Comparison of ENCODE assay signal across 22 cellular contexts in genomic region chr10:63253040-63253439, GRCh38.
DNase-seq lines count a peak whose midpoint lies in the region; ATAC-seq, FAIRE-seq and TF ChIP-seq lines count a peak whose summit lies in the region.
"Had no signal": no experiment of that assay in that cellular context is flagged by ENCODE, and none has a peak within 500 bp of the region (broad histone marks: within the 10 kb centered on the region; RNA-seq: fewer than 3 reads in every experiment).

No MANE protein-coding gene starts in this region.

- DNase-seq in activated T-cell treated with anti-CD3 and anti-CD28 coated beads, Interleukin-2, amount 50 U/mL, for 24 hours, result no peak
- no peak for DNase-seq in activated T-cell treated with anti-CD3 and anti-CD28 coated beads, Interleukin-2, amount 50 U/mL, for 4 hours
- no peak for DNase-seq in H54 (ENCODE audit: insufficient read length, low spot score)
- DNase-seq in WTC11 (ENCODE audit: low spot score), result no peak
- no peak for DNase-seq in gastrocnemius medialis
- no peak for DNase-seq in stimulated activated CD4-positive, alpha-beta T cell treated with anti-CD3 and anti-CD28 coated beads, Interleukin-1b, Interleukin-23, amount 100 ng/mL, for 48 hours
- no peak for DNase-seq in NCI-H1694 (lab: John Stamatoyannopoulos, UW)
- DNase-seq: activated naive CD4-positive, alpha-beta T cell treated with anti-CD3 and anti-CD28 coated beads, Interleukin-2, amount 10 ng/mL, durations not matched to agents 7 days and 5 days; activated T-cell treated with anti-CD3 and anti-CD28 coated beads, Interleukin-2, amount 50 U/mL, for 72 hours; immature natural killer cell; NCI-H1105; NCI-H510A treated with DMSO at 0.1 percent for 48 hours; stimulated activated naive CD4-positive, alpha-beta T cell treated with Interleukin-2 at 50 U/mL for 16 hours had no signal

- ATAC-seq in activated T-cell treated with anti-CD3 and anti-CD28 coated beads, Interleukin-2, amount 50 U/mL, for 4 hours, result no peak
- no peak for ATAC-seq in WTC11
- ATAC-seq in gastrocnemius medialis, result peak; percentile 74 to 84
- no peak for ATAC-seq in GM21825 (IDR thresholded peaks at IDR 0.05; ENCODE audit: unreplicated experiment)
- ATAC-seq: activated CD4-positive, CD25-positive, alpha-beta regulatory T cell treated with anti-CD3 and anti-CD28 coated beads, Interleukin-2, amount 50 U/mL, for 24 hours; activated T-cell treated with anti-CD3 and anti-CD28 coated beads, Interleukin-2, amount 50 U/mL, for 72 hours had no signal

- peak; percentile 60 for FAIRE-seq in H54 (lab: Jason Lieb, UNC)
- FAIRE-seq: A204.1, astrocyte had no signal

- no peak overlapping the region for H3K4me3 ChIP-seq in gastrocnemius medialis
- H3K4me3 ChIP-seq: prostate gland, skin epidermis, tibial nerve had no signal

- H3K4me1 Mint-ChIP-seq in activated T-cell treated with anti-CD3 and anti-CD28 coated beads, Interleukin-2, amount 50 U/mL, for 24 hours (ENCODE audit: low read depth), result peaks cover 61% of the 10 kb centered on the region
- peaks cover 54% of the 10 kb centered on the region for H3K4me1 Mint-ChIP-seq in activated T-cell treated with anti-CD3 and anti-CD28 coated beads, Interleukin-2, amount 50 U/mL, for 4 hours (ENCODE audit: low read depth)
- H3K4me1 Mint-ChIP-seq in WTC11, result peaks cover 52% of the 10 kb centered on the region

- H3K9me3 Mint-ChIP-seq in activated T-cell treated with anti-CD3 and anti-CD28 coated beads, Interleukin-2, amount 50 U/mL, for 24 hours, result no peaks in the 10 kb centered on the region
- no peaks in the 10 kb centered on the region for H3K9me3 Mint-ChIP-seq in activated T-cell treated with anti-CD3 and anti-CD28 coated beads, Interleukin-2, amount 50 U/mL, for 4 hours
- no peaks in the 10 kb centered on the region for H3K9me3 Mint-ChIP-seq in WTC11
- H3K9me3 Mint-ChIP-seq: activated naive CD4-positive, alpha-beta T cell treated with anti-CD3 and anti-CD28 coated beads, Interleukin-2, amount 10 ng/mL, durations not matched to agents 7 days and 5 days; central memory CD8-positive, alpha-beta T cell; immature natural killer cell; neural crest cell had no signal

- H3K4me3 Mint-ChIP-seq in activated T-cell treated with anti-CD3 and anti-CD28 coated beads, Interleukin-2, amount 50 U/mL, for 24 hours, result no peak overlapping the region
- H3K4me3 Mint-ChIP-seq in activated T-cell treated with anti-CD3 and anti-CD28 coated beads, Interleukin-2, amount 50 U/mL, for 4 hours, result no peak overlapping the region
- peak overlapping the region; percentile 3; the same call in 1 of the 2 replicates for H3K4me3 Mint-ChIP-seq in WTC11
- H3K4me3 Mint-ChIP-seq: activated naive CD4-positive, alpha-beta T cell treated with anti-CD3 and anti-CD28 coated beads, Interleukin-2, amount 10 ng/mL, durations not matched to agents 7 days and 5 days; activated T-cell treated with anti-CD3 and anti-CD28 coated beads, Interleukin-2, amount 50 U/mL, for 72 hours; central memory CD8-positive, alpha-beta T cell; immature natural killer cell; neural crest cell had no signal

- H3K4me1 ChIP-seq in gastrocnemius medialis, result peaks cover 47 to 50% of the 10 kb centered on the region in 2 donors
- H3K4me1 ChIP-seq: prostate gland had no signal

- intact Hi-C loops in gastrocnemius medialis (cut with DNase I; ENCODE audit: low total_unique reads), result no loop called here

- H3K27me3 ChIP-seq in gastrocnemius medialis, result no peaks in the 10 kb centered on the region
- H3K27me3 ChIP-seq: tibial nerve had no signal

- H3K27me3 Mint-ChIP-seq in activated T-cell treated with anti-CD3 and anti-CD28 coated beads, Interleukin-2, amount 50 U/mL, for 24 hours, result no peaks in the 10 kb centered on the region
- H3K27me3 Mint-ChIP-seq in activated T-cell treated with anti-CD3 and anti-CD28 coated beads, Interleukin-2, amount 50 U/mL, for 4 hours (ENCODE audit: low read depth), result no peaks in the 10 kb centered on the region
- H3K27me3 Mint-ChIP-seq in WTC11 (ENCODE audit: low read depth), result no peaks in the 10 kb centered on the region
- H3K27me3 Mint-ChIP-seq: activated naive CD4-positive, alpha-beta T cell treated with anti-CD3 and anti-CD28 coated beads, Interleukin-2, amount 10 ng/mL, durations not matched to agents 7 days and 5 days; central memory CD8-positive, alpha-beta T cell had no signal

- no peak for TF ChIP-seq POLR2A in H54 (IDR thresholded peaks at IDR 0.05; ENCODE audit: low read depth, low read length)
- no peak for TF ChIP-seq POLR2A in gastrocnemius medialis (IDR thresholded peaks at IDR 0.05)

- H3K27ac ChIP-seq in gastrocnemius medialis, result peak overlapping the region; percentile 46 to 60 (median 50)
- H3K27ac ChIP-seq: prostate gland, skin epidermis, tibial nerve had no signal

- H3K9me3 ChIP-seq in gastrocnemius medialis, result no peaks in the 10 kb centered on the region
- H3K9me3 ChIP-seq: prostate gland, tibial nerve had no signal

- POLR2A ChIA-PET in WTC11 (lab: Charles Lee), result interaction anchor here (0.7 to 1.1 kb wide), 2 partner anchors 16 to 183 kb away, joined by 3 read pairs; no protein-coding TSS in a partner anchor

- CTCF ChIA-PET in WTC11 (lab: Charles Lee), result interaction anchor here (1.1 to 1.5 kb wide), 3 partner anchors 86 to 468 kb away, joined by 3 to 4 read pairs (median 4); no protein-coding TSS in a partner anchor

- peaks cover 64% of the 10 kb centered on the region for H3K36me3 Mint-ChIP-seq in activated T-cell treated with anti-CD3 and anti-CD28 coated beads, Interleukin-2, amount 50 U/mL, for 24 hours (ENCODE audit: low read depth)
- H3K36me3 Mint-ChIP-seq in activated T-cell treated with anti-CD3 and anti-CD28 coated beads, Interleukin-2, amount 50 U/mL, for 4 hours (ENCODE audit: insufficient read depth), result peaks cover 33% of the 10 kb centered on the region
- H3K36me3 Mint-ChIP-seq in WTC11, result peaks cover 26% of the 10 kb centered on the region

- H3K27ac Mint-ChIP-seq in activated T-cell treated with anti-CD3 and anti-CD28 coated beads, Interleukin-2, amount 50 U/mL, for 24 hours, result peak overlapping the region; percentile 3
- peak overlapping the region; percentile 81 for H3K27ac Mint-ChIP-seq in WTC11
- H3K27ac Mint-ChIP-seq: activated naive CD4-positive, alpha-beta T cell treated with anti-CD3 and anti-CD28 coated beads, Interleukin-2, amount 10 ng/mL, durations not matched to agents 7 days and 5 days had no signal

- H3K36me3 ChIP-seq in gastrocnemius medialis, result no peaks in the 10 kb centered on the region
- H3K36me3 ChIP-seq: prostate gland had no signal

- in situ Hi-C loops in gastrocnemius medialis (cut with MboI; ENCODE audit: low sequenced_read_pairs in 4 of 4), result loop anchor here in 1 of 4 donors (25.0 kb wide), 1 partner anchor 1166 kb away; no protein-coding TSS in a partner anchor

- TF ChIP-seq CTCF in WTC11 (IDR thresholded peaks at IDR 0.05) (no peak), gastrocnemius medialis (IDR thresholded peaks at IDR 0.05 in 4 of 5, conservative IDR thresholded peaks at IDR 0.05 in 1 of 5) (no peak)

TF ChIP-seq in WTC11, 78 proteins besides CTCF, POLR2A, EP300 and RAD21 (continues in another document):
- no peak for TF ChIP-seq ZNF512 (CRISPR knock-in tag; IDR thresholded peaks at IDR 0.05; ENCODE audit: borderline replicate concordance)
- no peak for TF ChIP-seq ELF4 (CRISPR knock-in tag; IDR thresholded peaks at IDR 0.05; ENCODE audit: low read depth)
- TF ChIP-seq MAX (CRISPR knock-in tag; IDR thresholded peaks at IDR 0.05), result no peak
- TF ChIP-seq E2F4 (CRISPR knock-in tag; IDR thresholded peaks at IDR 0.05; ENCODE audit: borderline replicate concordance, low read depth), result no peak
- no peak for TF ChIP-seq OVOL2 (CRISPR knock-in tag; IDR thresholded peaks at IDR 0.05; ENCODE audit: borderline replicate concordance)
- TF ChIP-seq SP1 (CRISPR knock-in tag; conservative IDR thresholded peaks at IDR 0.05), result no peak

Comparison
In these comparisons a context has a peak if more than half of its experiments do, and no peak if none do; other contexts are left out.
1. ATAC-seq: peak in gastrocnemius medialis (2 of 2); none in activated T-cell treated with anti-CD3 and anti-CD28 coated beads, Interleukin-2, amount 50 U/mL, for 4 hours (0 of 2), WTC11 (single experiment) and GM21825 (single experiment).